19 cellular contexts compared by ENCODE assay signal in genomic region chr14:54470701-54471100, GRCh38. TPM values are rescaled to one million over a fixed set of nuclear protein-coding genes. Genes with fewer than 3 reads are reported as not detected.
DNase-seq lines count a peak whose midpoint lies in the region; ATAC-seq, FAIRE-seq and TF ChIP-seq lines count a peak whose summit lies in the region.
"Had no signal": no experiment of that assay in that cellular context is flagged by ENCODE, and none has a peak within 500 bp of the region (broad histone marks: within the 10 kb centered on the region; RNA-seq: fewer than 3 reads in every experiment).

No MANE protein-coding gene starts in this region.

- H3K27me3 Mint-ChIP-seq in CD4-positive, CD25-positive, alpha-beta regulatory T cell: no peaks in the 10 kb centered on the region
- peaks cover 2% of the 10 kb centered on the region for H3K27me3 Mint-ChIP-seq in endodermal cell (ENCODE audit: insufficient read depth)
- H3K27me3 Mint-ChIP-seq: B cell; CD4-positive, alpha-beta memory T cell had no signal

- no peak overlapping the region for H3K4me3 ChIP-seq in CD4-positive, CD25-positive, alpha-beta regulatory T cell (ENCODE audit: low read depth, low read length)
- H3K4me3 ChIP-seq in endodermal cell (ENCODE audit: low read length) (no peak overlapping the region), MG63 (no peak overlapping the region)
- H3K4me3 ChIP-seq: PC-9 had no signal

- H3K9me3 ChIP-seq in CD4-positive, CD25-positive, alpha-beta regulatory T cell (ENCODE audit: control insufficient read depth in 2 of 2, low read length in 2 of 2): peaks cover 11 to 17% of the 10 kb centered on the region in 2 experiments
- H3K9me3 ChIP-seq in endodermal cell (ENCODE audit: control insufficient read depth, low read length) (peaks cover 19% of the 10 kb centered on the region), MG63 (0 out of 2 replicates have a peak, but pooled peaks cover 3% of the 10 kb centered on the region)

- H3K27me3 ChIP-seq in CD4-positive, CD25-positive, alpha-beta regulatory T cell (ENCODE audit: control insufficient read depth, insufficient read depth, low read length): no peaks in the 10 kb centered on the region
- H3K27me3 ChIP-seq in endodermal cell (ENCODE audit: control insufficient read depth, insufficient read depth, low read length, poor library complexity, severe bottlenecking) (no peaks in the 10 kb centered on the region), MG63 (no peaks in the 10 kb centered on the region)

- H3K36me3 ChIP-seq in CD4-positive, CD25-positive, alpha-beta regulatory T cell (ENCODE audit: control insufficient read depth, insufficient read depth, low read length): peaks cover 7% of the 10 kb centered on the region
- peaks cover 18% of the 10 kb centered on the region for H3K36me3 ChIP-seq in endodermal cell (ENCODE audit: control insufficient read depth, insufficient read depth, low read length)
- H3K36me3 ChIP-seq in MG63: no peaks in the 10 kb centered on the region; the same call in 1 of the 2 replicates

- H3K4me1 ChIP-seq in CD4-positive, CD25-positive, alpha-beta regulatory T cell (ENCODE audit: control insufficient read depth, insufficient read depth, low read length, poor library complexity, severe bottlenecking): no peaks in the 10 kb centered on the region
- peaks cover 10% of the 10 kb centered on the region for H3K4me1 ChIP-seq in endodermal cell (ENCODE audit: control insufficient read depth, insufficient read depth, low read length)

- no peak for ATAC-seq in CD4-positive, CD25-positive, alpha-beta regulatory T cell (ENCODE audit: low read depth in 2 of 2)
- ATAC-seq in GM21447 (IDR thresholded peaks at IDR 0.05; ENCODE audit: unreplicated experiment) (no peak), GM21737 (IDR thresholded peaks at IDR 0.05; ENCODE audit: unreplicated experiment) (no peak)

- peak overlapping the region in 2 of 3 donors; percentile 2 to 38 for H3K27ac Mint-ChIP-seq in CD4-positive, CD25-positive, alpha-beta regulatory T cell
- H3K27ac Mint-ChIP-seq in endodermal cell: no peak overlapping the region
- H3K27ac Mint-ChIP-seq: B cell had no signal

- no peak for DNase-seq in CD4-positive, CD25-positive, alpha-beta regulatory T cell
- DNase-seq in HTR-8/SVneo (ENCODE audit: insufficient read length, low spot score): no peak
- DNase-seq in endodermal cell: no peak
- DNase-seq in renal cortical epithelial cell (ENCODE audit: low read depth): peak; percentile 31
- DNase-seq in MG63: no peak
- DNase-seq: CD4-positive, alpha-beta memory T cell; DMS79; KBM-7; NCI-H1436; NCI-H2029; NCI-H2171; NCI-H82; PC-9 had no signal

- H3K4me1 Mint-ChIP-seq in CD4-positive, CD25-positive, alpha-beta regulatory T cell: peaks cover 3 to 7% (median 5%) of the 10 kb centered on the region in 4 donors
- peaks cover 46% of the 10 kb centered on the region for H3K4me1 Mint-ChIP-seq in endodermal cell

- peaks cover 43% of the 10 kb centered on the region for H3K36me3 Mint-ChIP-seq in CD4-positive, CD25-positive, alpha-beta regulatory T cell
- peaks cover 29% of the 10 kb centered on the region for H3K36me3 Mint-ChIP-seq in endodermal cell (ENCODE audit: low read depth)

- H3K27ac ChIP-seq in CD4-positive, CD25-positive, alpha-beta regulatory T cell (ENCODE audit: insufficient read depth, low read length, poor library complexity, severe bottlenecking): no peak overlapping the region
- no peak overlapping the region for H3K27ac ChIP-seq in endodermal cell (ENCODE audit: low read depth, low read length)
- H3K27ac ChIP-seq: HL-60, PC-9 had no signal

- 90 to 91% methylated on average over 3 to 4 of the region's 4 CpGs for WGBS in endodermal cell (ENCODE audit: insufficient coverage in 1 of 2, insufficient read length in 1 of 2), 2 experiments

- no peak for TF ChIP-seq CTCF in endodermal cell (conservative IDR thresholded peaks at IDR 0.05)

- no peak overlapping the region for H3K9ac ChIP-seq in endodermal cell (ENCODE audit: extremely low read depth, low read length, poor library complexity, severe bottlenecking)

- no peak overlapping the region for H3K4me3 Mint-ChIP-seq in CD4-positive, CD25-positive, alpha-beta regulatory T cell
- H3K4me3 Mint-ChIP-seq in endodermal cell: peak overlapping the region; percentile 2
- H3K4me3 Mint-ChIP-seq: B cell; CD4-positive, alpha-beta memory T cell had no signal

- peak; percentile 36 for FAIRE-seq in HTR-8/SVneo (lab: Jason Lieb, UNC)
- FAIRE-seq: D721Med, H1 had no signal

- H3K9me3 Mint-ChIP-seq in CD4-positive, CD25-positive, alpha-beta regulatory T cell: peaks cover 2 to 13% (median 7%) of the 10 kb centered on the region in 7 donors
- H3K9me3 Mint-ChIP-seq in endodermal cell: peaks cover 16% of the 10 kb centered on the region

RNA-seq across cellular contexts. Expression of gene GMFB, which starts 18.1 kb away (rescaled TPM):
- total RNA-seq in CD4-positive, CD25-positive, alpha-beta regulatory T cell: 30.7 TPM
- 10 to 100 TPM; 16.3 to 25.9 (median 19.4) TPM for polyA plus RNA-seq in CD4-positive, CD25-positive, alpha-beta regulatory T cell
- total RNA-seq in endodermal cell (10 to 100 TPM; 86.2 to 96.5 TPM), renal cortical epithelial cell (113 and 175 TPM in 2 replicates)
- polyA plus RNA-seq in endodermal cell (2013, experiment 1 of 2): 75.0 TPM
- polyA plus RNA-seq in endodermal cell (2013, experiment 2 of 2): 72.1 TPM
- total RNA-seq in MG63 (2014; rRNA removed; shearing (Covaris generic); ENCODE audit: low replicate concordance): 34.8 and 52.8 TPM in 2 replicates

RNA-seq across cellular contexts. Expression of gene CNIH1, which starts 29.5 kb away (rescaled TPM):
- total RNA-seq in CD4-positive, CD25-positive, alpha-beta regulatory T cell: 40.5 TPM
- polyA plus RNA-seq in CD4-positive, CD25-positive, alpha-beta regulatory T cell: 100 to 1,000 TPM in 2 of 4 donors, 10 to 100 TPM in 2; 81.2 to 112 (median 102) TPM
- total RNA-seq in endodermal cell (10 to 100 TPM; 77.9 to 82.7 TPM), renal cortical epithelial cell (171 and 203 TPM in 2 replicates)
- polyA plus RNA-seq in endodermal cell (2013, experiment 1 of 2): 146 TPM
- 128 TPM for polyA plus RNA-seq in endodermal cell (2013, experiment 2 of 2)
- total RNA-seq in MG63 (2014; rRNA removed; shearing (Covaris generic); ENCODE audit: low replicate concordance): 124 and 135 TPM in 2 replicates

RNA-seq across cellular contexts. Expression of gene CGRRF1, which starts 39.0 kb away (rescaled TPM):
- total RNA-seq in CD4-positive, CD25-positive, alpha-beta regulatory T cell: 27.7 TPM
- 10 to 100 TPM; 31.1 to 45.6 (median 33.4) TPM for polyA plus RNA-seq in CD4-positive, CD25-positive, alpha-beta regulatory T cell
- total RNA-seq in endodermal cell (10 to 100 TPM; 17.8 to 19.3 TPM), renal cortical epithelial cell (16.7 and 23.1 TPM in 2 replicates)
- 23.1 TPM for polyA plus RNA-seq in endodermal cell (2013, experiment 1 of 2)
- polyA plus RNA-seq in endodermal cell (2013, experiment 2 of 2): 26.7 TPM
- 5.9 and 6.0 TPM in 2 replicates for total RNA-seq in MG63 (2014; rRNA removed; shearing (Covaris generic); ENCODE audit: low replicate concordance)
